Comparison of ENCODE assay signal across 23 cellular contexts in genomic region chr12:67693895-67694294, GRCh38.
"Had no signal": no experiment of that assay in that cellular context is flagged by ENCODE, and none has a peak within 500 bp of the region (broad histone marks: within the 10 kb centered on the region; RNA-seq: fewer than 3 reads in every experiment).

No MANE protein-coding gene starts in this region.

- H3K27me3 ChIP-seq: brain microvascular endothelial cell, dorsolateral prefrontal cortex had no signal

- DNase-seq: activated CD4-positive, alpha-beta T cell treated with anti-CD3 and anti-CD28 coated beads for 1 hour; activated CD4-positive, alpha-beta T cell treated with anti-CD3 and anti-CD28 coated beads for 48 hours; activated CD4-positive, alpha-beta T cell treated with anti-CD3 and anti-CD28 coated beads, Interleukin-2, amount 50 U/mL, for 1 hour; activated CD4-positive, alpha-beta T cell treated with anti-CD3 and anti-CD28 coated beads, Interleukin-2, amount 50 U/mL, for 48 hours; activated CD8-positive, alpha-beta memory T cell treated with anti-CD3 and anti-CD28 coated beads for 24 hours; activated CD8-positive, alpha-beta T cell treated with anti-CD3 and anti-CD28 coated beads for 36 hours; activated effector memory CD4-positive, alpha-beta T cell treated with Interleukin-2 at 50 U/mL for 16 hours; activated gamma-delta T cell treated with Interleukin-2 at 50 U/mL for 16 hours; activated naive CD4-positive, alpha-beta T cell treated with anti-CD3 and anti-CD28 coated beads, Interleukin-2, amount 50 U/mL, for 16 hours; activated naive CD4-positive, alpha-beta T cell treated with Interleukin-2 at 50 U/mL for 16 hours; activated T-cell treated with anti-CD3 and anti-CD28 coated beads, Interleukin-2, amount 50 U/mL, for 4 hours; amniotic stem cell; anterior cingulate cortex; brain microvascular endothelial cell; dorsolateral prefrontal cortex; effector memory CD4-positive, alpha-beta T cell; endodermal cell; foreskin fibroblast; head of caudate nucleus; T-helper 2 cell had no signal

- H3K36me3 ChIP-seq: brain microvascular endothelial cell had no signal

- ATAC-seq: activated CD8-positive, alpha-beta T cell treated with anti-CD3 and anti-CD28 coated beads for 36 hours; activated T-cell treated with anti-CD3 and anti-CD28 coated beads, Interleukin-2, amount 50 U/mL, for 4 hours; activated T-helper 17 cell treated with anti-CD3 and anti-CD28 coated beads, Interleukin-2, amount 50 U/mL, for 72 hours; esophagus mucosa had no signal

- H3K4me3 ChIP-seq: coronary artery, dorsolateral prefrontal cortex had no signal

- H3K27ac ChIP-seq: brain microvascular endothelial cell, coronary artery, dorsolateral prefrontal cortex had no signal
